18 cellular contexts compared by ENCODE assay signal in the genomic region with DNA sequence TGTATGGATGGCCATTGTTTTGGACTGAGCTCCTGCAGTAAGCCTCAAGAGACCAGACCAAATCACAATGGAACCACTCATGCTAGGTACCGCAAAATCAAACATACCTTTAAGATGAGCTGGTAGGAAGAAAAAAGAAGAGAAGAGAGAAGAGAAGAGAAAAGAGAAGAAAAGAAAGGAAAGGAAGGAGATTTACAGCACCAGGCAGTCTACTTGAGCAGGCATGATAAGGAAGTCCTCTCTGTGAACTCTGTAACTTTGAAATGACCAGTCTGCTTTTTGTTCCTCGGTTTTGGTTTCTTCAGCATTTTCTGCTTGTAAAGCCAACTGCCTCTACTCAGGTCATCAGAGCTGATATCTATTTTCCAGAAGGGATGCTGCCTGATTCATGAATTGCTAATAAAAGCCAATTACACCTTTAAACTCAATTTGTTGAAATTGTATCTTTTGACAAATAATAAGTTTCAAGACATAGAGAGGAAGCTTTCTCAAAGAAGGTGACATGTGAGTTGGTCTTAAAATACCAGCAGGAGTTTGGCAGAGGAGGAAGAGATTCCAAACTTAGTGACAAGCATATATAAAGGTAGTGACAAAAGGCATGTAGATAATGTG.
DNase-seq lines count a peak whose midpoint lies in the region; ATAC-seq and TF ChIP-seq lines count a peak whose summit lies in the region.
"Had no signal": no experiment of that assay in that cellular context is flagged by ENCODE, and none has a peak within 500 bp of the region (broad histone marks: within the 10 kb centered on the region; RNA-seq: fewer than 3 reads in every experiment).

No MANE protein-coding gene starts in this region.

- H3K4me1 ChIP-seq in heart left ventricle (peaks cover 0 to 46% (median 19%) of the 10 kb centered on the region in 12 donors), heart right ventricle (peaks cover 0 to 53% (median 17%) of the 10 kb centered on the region in 9 donors), HEK293 (ENCODE audit: control insufficient read depth, insufficient read depth, low read length) (peaks cover 5% of the 10 kb centered on the region; the same call in 1 of the 2 replicates), Panc1 (ENCODE audit: control insufficient read depth, insufficient read depth, low read length) (peaks cover 46% of the 10 kb centered on the region), mucosa of descending colon (ENCODE audit: low read depth) (no peaks in the 10 kb centered on the region), mammary epithelial cell (ENCODE audit: insufficient read depth, low read length) (peaks cover 24% of the 10 kb centered on the region)
- H3K4me1 ChIP-seq: HAP-1 had no signal

- POLR2A ChIA-PET in HEK293 (lab: Yijun Ruan, JAX), result no interaction called here
- POLR2A ChIA-PET in Panc1 (lab: Charles Lee), result no interaction called here

- no peak for DNase-seq in heart left ventricle
- no peak for DNase-seq in heart right ventricle
- DNase-seq in Panc1 (ENCODE audit: low read depth, low spot score), result no peak
- DNase-seq in mucosa of descending colon, result no peak
- DNase-seq in NCI-H226, result no peak
- no peak for DNase-seq in mammary epithelial cell
- DNase-seq in SKM-1 treated with dmso at 0.1 percent for 144 hours (lab: John Stamatoyannopoulos, UW; ENCODE audit: unreplicated experiment), result no peak
- DNase-seq: Calu3; CD8-positive, alpha-beta T cell; DMS53; DND-41; EL had no signal

- H3K9me3 ChIP-seq in heart left ventricle (no peaks in the 10 kb centered on the region), heart right ventricle (peaks cover 0 to 3% (median 0%) of the 10 kb centered on the region in 11 donors), HEK293 (ENCODE audit: control insufficient read depth, insufficient read depth, low read depth, low read length) (no peaks in the 10 kb centered on the region), Panc1 (ENCODE audit: control insufficient read depth, insufficient read depth, low read depth, low read length) (no peaks in the 10 kb centered on the region), mucosa of descending colon (no peaks in the 10 kb centered on the region), mammary epithelial cell (replicated peaks; ENCODE audit: insufficient read depth, low read length) (no peaks in the 10 kb centered on the region)
- H3K9me3 ChIP-seq: HAP-1 had no signal

- 56 to 76% (median 72%) methylated on average over 2 of the region's 2 CpGs for WGBS in heart left ventricle, 4 donors
- 75 to 82% methylated on average over 2 of the region's 2 CpGs for WGBS in heart right ventricle, 2 donors
- WGBS in mammary epithelial cell (ENCODE audit: low coverage, missing lambda C conversion rate), result 92% methylated on average over 2 of the region's 2 CpGs

- no peak overlapping the region for H3K9ac ChIP-seq in mammary epithelial cell (ENCODE audit: insufficient read depth, low read length)
- H3K9ac ChIP-seq: BLaER1 treated with 17β-estradiol and CSF1 and Interleukin-3, amounts not matched to agents 10 nM and 100 nM had no signal

- intact Hi-C loops in heart left ventricle (cut with DNase I) (loop anchor here in 1 of 10 donors (5.0 kb wide), 2 partner anchors 93 to 168 kb away; a partner anchor contains a TSS), heart right ventricle (cut with DNase I) (loop anchor here in 1 of 10 donors (10.0 kb wide), 1 partner anchor 90 kb away; no protein-coding TSS in a partner anchor), Panc1 (cut with micrococcal nuclease; ENCODE audit: unreplicated experiment) (loop anchor here (5.0 kb wide), 1 partner anchor 103 kb away; no protein-coding TSS in a partner anchor), mucosa of descending colon (cut with DNase I, micrococcal nuclease) (no loop called here), mammary epithelial cell (cut with micrococcal nuclease) (no loop called here)

- no peak overlapping the region for H3K4me2 ChIP-seq in mammary epithelial cell (ENCODE audit: insufficient read depth, low read depth, low read length)

- no peaks in the 10 kb centered on the region for H3K79me2 ChIP-seq in mammary epithelial cell (ENCODE audit: insufficient read depth, low read length)

- dilution Hi-C loops in mammary epithelial cell (cut with HindIII; ENCODE audit: low sequenced_read_pairs), result loop anchor here (10.0 kb wide), 1 partner anchor 150 kb away; a partner anchor contains a TSS

- H3K36me3 ChIP-seq in heart left ventricle (no peaks in the 10 kb centered on the region), heart right ventricle (no peaks in the 10 kb centered on the region), HEK293 (ENCODE audit: control insufficient read depth in 2 of 2, insufficient read depth in 1 of 2, low read length in 2 of 2) (no peaks in the 10 kb centered on the region), Panc1 (ENCODE audit: control insufficient read depth, insufficient read depth, low read length) (no peaks in the 10 kb centered on the region), mucosa of descending colon (ENCODE audit: low read depth) (no peaks in the 10 kb centered on the region), mammary epithelial cell (ENCODE audit: insufficient read depth, low read length) (no peaks in the 10 kb centered on the region)
- H3K36me3 ChIP-seq: BLaER1 treated with 17β-estradiol and CSF1 and Interleukin-3, amounts not matched to agents 10 nM and 100 nM; HAP-1 had no signal

- H3K27ac ChIP-seq in heart left ventricle, result peak overlapping the region in 9 of 12 donors; percentile 8 to 88 (median 40)
- H3K27ac ChIP-seq in heart right ventricle, result peak overlapping the region in 5 of 10 donors; percentile 17 to 92 (median 50)
- no peak overlapping the region for H3K27ac ChIP-seq in HEK293 (ENCODE audit: extremely low read depth, low read depth, low read length)
- peak overlapping the region; percentile 85 for H3K27ac ChIP-seq in Panc1 (ENCODE audit: low read length)
- H3K27ac ChIP-seq in mammary epithelial cell (ENCODE audit: insufficient read depth, low read depth, low read length), result no peak overlapping the region
- H3K27ac ChIP-seq: 22Rv1; BLaER1 treated with 17β-estradiol and CSF1 and Interleukin-3, amounts not matched to agents 10 nM and 100 nM; HL-60 had no signal

- TF ChIP-seq POLR2A in heart left ventricle (IDR thresholded peaks at IDR 0.05), result no peak

- H4K20me1 ChIP-seq in mammary epithelial cell (ENCODE audit: insufficient read depth, low read length), result no peaks in the 10 kb centered on the region
- H4K20me1 ChIP-seq: BLaER1 treated with 17β-estradiol and CSF1 and Interleukin-3, amounts not matched to agents 10 nM and 100 nM had no signal

- ATAC-seq in heart left ventricle (no peak), heart right ventricle (no peak), Panc1 (no peak), mucosa of descending colon (peak; percentile 30)
- ATAC-seq: CD8-positive, alpha-beta T cell; GM12878 had no signal

- BruUV-seq in Panc1 (replicated peaks; lab: Mats Ljungman, UMichigan) (no TSS peak), mammary epithelial cell (replicated peaks; lab: Mats Ljungman, UMichigan) (no TSS peak)

- H3K27me3 ChIP-seq in heart left ventricle (no peaks in the 10 kb centered on the region), heart right ventricle (no peaks in the 10 kb centered on the region), Panc1 (ENCODE audit: control insufficient read depth, insufficient read depth, low read length) (no peaks in the 10 kb centered on the region), mammary epithelial cell (ENCODE audit: insufficient read depth, low read length) (no peaks in the 10 kb centered on the region)
- H3K27me3 ChIP-seq: BLaER1 treated with 17β-estradiol and CSF1 and Interleukin-3, amounts not matched to agents 10 nM and 100 nM had no signal

- TF ChIP-seq CTCF in heart left ventricle (IDR thresholded peaks at IDR 0.05) (no peak), heart right ventricle (IDR thresholded peaks at IDR 0.05) (no peak), HEK293 (tag by site-specific recombination; IDR thresholded peaks at IDR 0.05) (no peak), Panc1 (IDR thresholded peaks at IDR 0.05) (no peak), mucosa of descending colon (IDR thresholded peaks at IDR 0.05) (no peak), mammary epithelial cell (conservative IDR thresholded peaks at IDR 0.05 in 1 of 2, IDR thresholded peaks at IDR 0.05 in 1 of 2; ENCODE audit: extremely low read depth in 1 of 2, insufficient read depth in 1 of 2, low read depth in 1 of 2, low read length in 2 of 2) (no peak)

- no peak overlapping the region for H2AFZ ChIP-seq in mammary epithelial cell (ENCODE audit: low read depth, low read length)

- CTCF ChIA-PET in HEK293 (lab: Yijun Ruan, JAX) (interaction anchor here (0.7 to 2.3 kb wide), 4 partner anchors 9 to 124 kb away, joined by 3 to 7 read pairs (median 4); no protein-coding TSS in a partner anchor), Panc1 (lab: Charles Lee) (no interaction called here), mammary epithelial cell (lab: Charles Lee; ENCODE audit: low non-redundant PET) (no interaction called here)

- no peak overlapping the region for H3K4me3 ChIP-seq in heart left ventricle
- no peak overlapping the region for H3K4me3 ChIP-seq in heart right ventricle
- no peak overlapping the region for H3K4me3 ChIP-seq in HEK293 (ENCODE audit: low read depth, low read length)
- H3K4me3 ChIP-seq in Panc1 (ENCODE audit: low read depth in 2 of 2, low read length in 2 of 2), result no peak overlapping the region
- no peak overlapping the region for H3K4me3 ChIP-seq in mucosa of descending colon
- no peak overlapping the region for H3K4me3 ChIP-seq in mammary epithelial cell (replicated peaks in 1 of 3; ENCODE audit: insufficient read depth in 1 of 3, low read depth in 2 of 3, low read length in 3 of 3)
- H3K4me3 ChIP-seq: BLaER1 treated with 17β-estradiol and CSF1 and Interleukin-3, amounts not matched to agents 10 nM and 100 nM; GM12878; HAP-1 had no signal

- in situ Hi-C loops in Panc1 (cut with HindIII; ENCODE audit: low pct_unique_long_range_greater_than_20kb, low sequenced_read_pairs) (no loop called here), mammary epithelial cell (cut with MboI; ENCODE audit: low sequenced_read_pairs in 2 of 2) (loop anchor here in 1 of 2 donors (5.0 kb wide), 1 partner anchor 53 kb away; no protein-coding TSS in a partner anchor)

TF ChIP-seq in HEK293, 187 proteins besides CTCF, POLR2A, EP300 and RAD21 (continues in another document):
- TF ChIP-seq ZNF549 (tag by site-specific recombination; IDR thresholded peaks at IDR 0.05), result peak; percentile 92

Comparison
In these comparisons a context has a peak if more than half of its experiments do, and no peak if none do; other contexts are left out.
1. H3K27ac ChIP-seq: peak in heart left ventricle (9 of 12) and Panc1 (single experiment); none in HEK293 (single experiment) and mammary epithelial cell (single experiment).